25 cellular contexts compared by ENCODE assay signal in genomic region chr20:23513164-23513563, GRCh38.
DNase-seq lines count a peak whose midpoint lies in the region; ATAC-seq and TF ChIP-seq lines count a peak whose summit lies in the region.
"Had no signal": no experiment of that assay in that cellular context is flagged by ENCODE, and none has a peak within 500 bp of the region (broad histone marks: within the 10 kb centered on the region; RNA-seq: fewer than 3 reads in every experiment).

No MANE protein-coding gene starts in this region.

- ATAC-seq in GM18909 (IDR thresholded peaks at IDR 0.05; ENCODE audit: poor library complexity, unreplicated experiment): peak; percentile 52
- ATAC-seq in HG02763 (IDR thresholded peaks at IDR 0.05; ENCODE audit: unreplicated experiment): peak; percentile 53
- peak; percentile 78 for ATAC-seq in HG03342 (IDR thresholded peaks at IDR 0.05; ENCODE audit: unreplicated experiment)
- ATAC-seq in HG02678 (IDR thresholded peaks at IDR 0.05; ENCODE audit: unreplicated experiment): no peak
- ATAC-seq: activated CD8-positive, alpha-beta T cell treated with anti-CD3 and anti-CD28 coated beads, Interleukin-2, amount 10 ng/mL, durations not matched to agents 7 days and 5 days; activated T-cell treated with anti-CD3 and anti-CD28 coated beads, Interleukin-2, amount 50 U/mL, for 72 hours had no signal

- H3K4me3 Mint-ChIP-seq in nephron progenitor cell: no peak overlapping the region
- H3K4me3 Mint-ChIP-seq: activated B cell treated with CpG ODN at 0.5 μM for 24 hours; activated CD8-positive, alpha-beta T cell treated with anti-CD3 and anti-CD28 coated beads, Interleukin-2, amount 10 ng/mL, durations not matched to agents 7 days and 5 days; activated naive CD8-positive, alpha-beta T cell; activated T-cell treated with anti-CD3 and anti-CD28 coated beads, Interleukin-2, amount 50 U/mL, for 72 hours; IgD-negative memory B cell; neural crest cell; stimulated activated naive CD8-positive, alpha-beta T cell treated with anti-CD3 and anti-CD28 coated beads, Interleukin-15, Interleukin-2, amounts not matched to agents 100 ng/mL and 50 ng/mL, for 24 hours; type B pancreatic cell had no signal

- peaks cover 62% of the 10 kb centered on the region for H3K4me1 Mint-ChIP-seq in nephron progenitor cell
- H3K4me1 Mint-ChIP-seq: activated B cell treated with CpG ODN at 0.5 μM for 24 hours had no signal

- H3K27me3 Mint-ChIP-seq in nephron progenitor cell (ENCODE audit: low read depth, poor library complexity): peaks cover 4% of the 10 kb centered on the region
- H3K27me3 Mint-ChIP-seq: activated B cell treated with CpG ODN at 0.5 μM for 24 hours; activated naive CD8-positive, alpha-beta T cell; type B pancreatic cell had no signal

- H3K36me3 Mint-ChIP-seq in nephron progenitor cell (ENCODE audit: low read depth): no peaks in the 10 kb centered on the region
- H3K36me3 Mint-ChIP-seq: activated naive CD8-positive, alpha-beta T cell; IgD-negative memory B cell; type B pancreatic cell had no signal

- no peaks in the 10 kb centered on the region for H3K9me3 Mint-ChIP-seq in nephron progenitor cell
- H3K9me3 Mint-ChIP-seq: activated B cell treated with CpG ODN at 0.5 μM for 24 hours; activated T-cell treated with anti-CD3 and anti-CD28 coated beads, Interleukin-2, amount 50 U/mL, for 72 hours; IgD-negative memory B cell; neural crest cell; stimulated activated naive CD8-positive, alpha-beta T cell treated with anti-CD3 and anti-CD28 coated beads, Interleukin-15, Interleukin-2, amounts not matched to agents 100 ng/mL and 50 ng/mL, for 24 hours; type B pancreatic cell had no signal

- H3K27ac Mint-ChIP-seq in nephron progenitor cell: peak overlapping the region; percentile 98
- H3K27ac Mint-ChIP-seq: activated B cell treated with CpG ODN at 0.5 μM for 24 hours; activated CD8-positive, alpha-beta T cell treated with anti-CD3 and anti-CD28 coated beads, Interleukin-2, amount 10 ng/mL, durations not matched to agents 7 days and 5 days; activated naive CD8-positive, alpha-beta T cell; activated T-cell treated with anti-CD3 and anti-CD28 coated beads, Interleukin-2, amount 50 U/mL, for 72 hours; stimulated activated naive CD8-positive, alpha-beta T cell treated with anti-CD3 and anti-CD28 coated beads, Interleukin-15, Interleukin-2, amounts not matched to agents 100 ng/mL and 50 ng/mL, for 24 hours had no signal

- no peak for TF ChIP-seq CTCF in nephron progenitor cell (IDR thresholded peaks at IDR 0.05)
- no peak for TF ChIP-seq CTCF in GM13976 (IDR thresholded peaks at IDR 0.05; ENCODE audit: borderline replicate concordance, control extremely low read depth, extremely low read depth, insufficient read depth, missing control alignments)

- in situ Hi-C loops in GM13976 (cut with MboI; ENCODE audit: low sequenced_read_pairs, unreplicated experiment): no loop called here

- no peak for DNase-seq in nephron progenitor cell
- DNase-seq in GM03348 (ENCODE audit: low spot score): no peak
- no peak for DNase-seq in NCI-H524 treated with DMSO at 0.1 percent for 48 hours (lab: John Stamatoyannopoulos, UW)
- no peak for DNase-seq in GM13976 (ENCODE audit: low spot score)
- DNase-seq: activated B cell treated with CpG ODN at 0.5 μM for 24 hours; activated CD8-positive, alpha-beta T cell treated with anti-CD3 and anti-CD28 coated beads, Interleukin-2, amount 10 ng/mL, durations not matched to agents 7 days and 5 days; activated T-cell treated with anti-CD3 and anti-CD28 coated beads, Interleukin-2, amount 50 U/mL, for 72 hours; cerebellar nuclear complex; DMS79 treated with DMSO at 0.1 percent for 48 hours; effector memory CD4-positive, alpha-beta T cell; esophagus squamous epithelium; GOT3; MG63; midbrain; NCI-H1694 treated with DMSO at 0.1 percent for 48 hours; stimulated activated CD4-positive, alpha-beta T cell treated with anti-CD3 and anti-CD28 coated beads, Interleukin-2, amount 100 ng/mL, for 24 hours had no signal
